ENCODE assay signal across 17 cellular contexts in the genomic region with DNA sequence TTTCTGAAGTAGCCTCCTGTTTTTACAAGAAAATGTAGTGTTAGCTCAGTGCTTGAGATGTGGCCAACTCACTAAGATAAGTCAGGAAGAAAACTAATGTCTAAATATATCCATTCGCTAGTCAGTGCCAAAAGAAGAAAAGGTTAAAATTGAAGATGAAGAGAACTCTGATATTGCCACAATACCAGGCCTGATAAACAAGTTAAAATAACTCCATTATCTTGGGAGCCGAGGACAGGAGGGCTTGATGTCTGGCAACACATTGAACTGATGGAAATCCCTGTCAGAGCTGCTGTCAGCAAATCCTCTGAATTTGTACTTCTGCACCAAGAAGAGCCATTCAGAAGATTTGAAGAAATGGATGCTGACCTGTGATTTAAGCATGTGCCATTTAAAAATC.
A peak's percentile ranks its signal among the peaks of the same experiment; 100 is the strongest.
DNase-seq lines count a peak whose midpoint lies in the region; ATAC-seq and TF ChIP-seq lines count a peak whose summit lies in the region.
"Had no signal": no experiment of that assay in that cellular context is flagged by ENCODE, and none has a peak within 500 bp of the region (broad histone marks: within the 10 kb centered on the region; RNA-seq: fewer than 3 reads in every experiment).

No MANE protein-coding gene starts in this region.

- TF ChIP-seq CTCF in cardiac muscle cell (IDR thresholded peaks at IDR 0.05; ENCODE audit: low read depth, low read length) (no peak), left ventricle myocardium inferior (IDR thresholded peaks at IDR 0.05; ENCODE audit: borderline replicate concordance) (no peak), breast epithelium (IDR thresholded peaks at IDR 0.05) (no peak)

- H3K9me3 ChIP-seq in cardiac muscle cell (ENCODE audit: low read depth) (no peaks in the 10 kb centered on the region), left ventricle myocardium inferior (replicated peaks) (peaks cover 25% of the 10 kb centered on the region), right cardiac atrium (ENCODE audit: control insufficient read depth, low read length) (no peaks in the 10 kb centered on the region), breast epithelium (peaks cover 3 to 25% of the 10 kb centered on the region in 2 donors)

- no peak for TF ChIP-seq POLR2A in breast epithelium (IDR thresholded peaks at IDR 0.05)

- H3K36me3 ChIP-seq in cardiac muscle cell (no peaks in the 10 kb centered on the region), left ventricle myocardium inferior (no peaks in the 10 kb centered on the region), breast epithelium (no peaks in the 10 kb centered on the region)
- H3K36me3 ChIP-seq: BLaER1 treated with 17β-estradiol and CSF1 and Interleukin-3, amounts not matched to agents 10 nM and 100 nM had no signal

- H3K4me1 ChIP-seq in cardiac muscle cell (ENCODE audit: low read depth) (peaks cover 15% of the 10 kb centered on the region), left ventricle myocardium inferior (peaks cover 11% of the 10 kb centered on the region), right cardiac atrium (ENCODE audit: control insufficient read depth, insufficient read depth, low read length) (no peaks in the 10 kb centered on the region), breast epithelium (no peaks in the 10 kb centered on the region)
- H3K4me1 ChIP-seq: A549; BLaER1 treated with 17β-estradiol and CSF1 and Interleukin-3, amounts not matched to agents 10 nM and 100 nM; Caco-2 had no signal

- intact Hi-C loops in Right ventricle myocardium inferior (cut with DNase I) (no loop called here), cardiac septum (cut with DNase I) (no loop called here), left ventricle myocardium inferior (cut with micrococcal nuclease) (no loop called here), right cardiac atrium (cut with DNase I) (no loop called here), breast epithelium (cut with DNase I; ENCODE audit: low total_unique reads) (no loop called here)

- DNase-seq in Right ventricle myocardium inferior (ENCODE audit: missing footprints) (no peak), cardiac septum (ENCODE audit: low spot score) (no peak), cardiac muscle cell (ENCODE audit: low read depth in 1 of 2, low spot score in 1 of 2) (no peak), left ventricle myocardium inferior (no peak), right cardiac atrium (no peak), breast epithelium (ENCODE audit: low spot score in 2 of 2) (no peak)
- DNase-seq: AML-193; Caco-2; Calu3; CD4-positive, alpha-beta T cell; CD8-positive, alpha-beta T cell; DMS79 treated with DMSO at 0.1 percent for 48 hours; GF-D8 had no signal

- H3K27ac ChIP-seq in cardiac muscle cell = peak overlapping the region; percentile 18
- H3K27ac ChIP-seq in left ventricle myocardium inferior (replicated peaks) = no peak overlapping the region
- no peak overlapping the region for H3K27ac ChIP-seq in right cardiac atrium (ENCODE audit: low read length)
- H3K27ac ChIP-seq in breast epithelium = no peak overlapping the region
- H3K27ac ChIP-seq: 22Rv1; A549; BLaER1 treated with 17β-estradiol and CSF1 and Interleukin-3, amounts not matched to agents 10 nM and 100 nM; C4-2B had no signal

- 23% methylated on average over 2 of the region's 2 CpGs for WGBS in right cardiac atrium

- H3K4me3 ChIP-seq in cardiac muscle cell = no peak overlapping the region
- no peak overlapping the region for H3K4me3 ChIP-seq in left ventricle myocardium inferior
- no peak overlapping the region for H3K4me3 ChIP-seq in right cardiac atrium (ENCODE audit: low read length)
- no peak overlapping the region for H3K4me3 ChIP-seq in breast epithelium
- H3K4me3 ChIP-seq: A549; BLaER1 treated with 17β-estradiol and CSF1 and Interleukin-3, amounts not matched to agents 10 nM and 100 nM had no signal

- peak; percentile 50 for ATAC-seq in Right ventricle myocardium inferior
- ATAC-seq in right cardiac atrium = peak; percentile 49 to 79
- ATAC-seq: A549; CD8-positive, alpha-beta T cell had no signal

- H3K27me3 ChIP-seq in cardiac muscle cell = no peaks in the 10 kb centered on the region
- no peaks in the 10 kb centered on the region for H3K27me3 ChIP-seq in left ventricle myocardium inferior (ENCODE audit: low read depth)
- no peaks in the 10 kb centered on the region for H3K27me3 ChIP-seq in right cardiac atrium (ENCODE audit: control insufficient read depth, insufficient read depth)
- H3K27me3 ChIP-seq in breast epithelium = no peaks in the 10 kb centered on the region
- H3K27me3 ChIP-seq: BLaER1 treated with 17β-estradiol and CSF1 and Interleukin-3, amounts not matched to agents 10 nM and 100 nM had no signal
